Comparison of ENCODE assay signal across 11 cellular contexts in the genomic region with DNA sequence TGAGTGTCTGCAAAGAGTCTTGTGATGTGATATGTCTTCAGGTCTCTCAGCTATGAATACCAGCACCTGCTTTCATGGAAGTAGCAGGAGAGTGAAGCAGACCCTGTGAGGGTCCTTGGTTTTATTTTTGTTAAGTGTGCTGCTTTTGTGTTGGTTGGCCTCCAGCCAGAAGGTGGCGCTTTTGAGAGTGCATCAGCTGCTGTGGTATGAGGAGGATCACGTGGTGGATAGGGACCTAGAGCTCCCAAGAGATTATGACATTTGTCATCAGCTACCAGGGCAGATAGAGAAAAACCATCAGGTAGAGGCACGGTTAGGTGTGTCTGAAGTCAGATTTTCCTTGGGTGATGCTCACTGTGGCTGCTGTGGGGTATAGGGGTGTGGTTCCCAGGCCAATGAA.
A peak's percentile ranks its signal among the peaks of the same experiment; 100 is the strongest.
DNase-seq lines count a peak whose midpoint lies in the region; ATAC-seq and TF ChIP-seq lines count a peak whose summit lies in the region.
"Had no signal": no experiment of that assay in that cellular context is flagged by ENCODE, and none has a peak within 500 bp of the region (broad histone marks: within the 10 kb centered on the region; RNA-seq: fewer than 3 reads in every experiment).

No MANE protein-coding gene starts in this region.

- no peak for TF ChIP-seq CTCF in WTC11 (IDR thresholded peaks at IDR 0.05)

- no peak overlapping the region for H3K4me3 Mint-ChIP-seq in WTC11
- H3K4me3 Mint-ChIP-seq: T-helper 2 cell treated with Interferon-gamma antibody and Interleukin-4, amounts not matched to agents 5 μg/mL and 100 μg/mL, for 36 hours had no signal

- H3K36me3 Mint-ChIP-seq in WTC11, result peaks cover 17% of the 10 kb centered on the region

- no peak overlapping the region for H3K27ac Mint-ChIP-seq in WTC11
- H3K27ac Mint-ChIP-seq: T-helper 2 cell treated with Interferon-gamma antibody and Interleukin-4, amounts not matched to agents 5 μg/mL and 100 μg/mL, for 36 hours had no signal

- POLR2A ChIA-PET in WTC11 (lab: Charles Lee), result no interaction called here

- DNase-seq in activated CD4-positive, alpha-beta T cell treated with anti-CD3 and anti-CD28 coated beads for 48 hours, result peak; percentile 56
- DNase-seq in activated CD4-positive, alpha-beta T cell treated with anti-CD3 and anti-CD28 coated beads for 1 hour, result no peak
- DNase-seq in WTC11 (ENCODE audit: low spot score) (peak; percentile 30), germinal center (ENCODE audit: low spot score) (no peak), islet precursor cell (no peak), substantia nigra (lab: John Stamatoyannopoulos, UW) (no peak)
- peak; percentile 37 for DNase-seq in stimulated activated naive CD8-positive, alpha-beta T cell treated with anti-CD3 and anti-CD28 coated beads, Interleukin-15, Interleukin-2, amounts not matched to agents 100 U/mL and 50 U/mL, for 24 hours
- DNase-seq: NCI-H1436, posterior cingulate gyrus had no signal

- peak; percentile 86 for ATAC-seq in HG03135 (IDR thresholded peaks at IDR 0.05; ENCODE audit: unreplicated experiment)
- ATAC-seq in WTC11, result peak; percentile 60
- ATAC-seq in stimulated activated naive CD8-positive, alpha-beta T cell treated with anti-CD3 and anti-CD28 coated beads, Interleukin-15, Interleukin-2, amounts not matched to agents 100 U/mL and 50 U/mL, for 24 hours, result peak; percentile 46

- H3K9me3 Mint-ChIP-seq in WTC11, result peaks cover 54% of the 10 kb centered on the region
- H3K9me3 Mint-ChIP-seq: T-helper 2 cell treated with Interferon-gamma antibody and Interleukin-4, amounts not matched to agents 5 μg/mL and 100 μg/mL, for 36 hours had no signal

- no peaks in the 10 kb centered on the region for H3K4me1 Mint-ChIP-seq in WTC11

- CTCF ChIA-PET in WTC11 (lab: Charles Lee), result interaction anchor here (0.9 kb wide), 1 partner anchor 10 kb away, joined by 3 read pairs; no protein-coding TSS in a partner anchor

- peaks cover 5% of the 10 kb centered on the region for H3K27me3 Mint-ChIP-seq in WTC11 (ENCODE audit: low read depth)

- no peak overlapping the region for H3K27ac ChIP-seq in substantia nigra (ENCODE audit: low read depth, low read length, poor library complexity, severe bottlenecking)

TF ChIP-seq in WTC11, 78 proteins besides CTCF, POLR2A, EP300 and RAD21:
- no peak for TF ChIP-seq OVOL2 (CRISPR knock-in tag; IDR thresholded peaks at IDR 0.05; ENCODE audit: borderline replicate concordance)
- TF ChIP-seq, protein P1, sequence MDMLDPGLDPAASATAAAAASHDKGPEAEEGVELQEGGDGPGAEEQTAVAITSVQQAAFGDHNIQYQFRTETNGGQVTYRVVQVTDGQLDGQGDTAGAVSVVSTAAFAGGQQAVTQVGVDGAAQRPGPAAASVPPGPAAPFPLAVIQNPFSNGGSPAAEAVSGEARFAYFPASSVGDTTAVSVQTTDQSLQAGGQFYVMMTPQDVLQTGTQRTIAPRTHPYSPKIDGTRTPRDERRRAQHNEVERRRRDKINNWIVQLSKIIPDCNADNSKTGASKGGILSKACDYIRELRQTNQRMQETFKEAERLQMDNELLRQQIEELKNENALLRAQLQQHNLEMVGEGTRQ (CRISPR knock-in tag; IDR thresholded peaks at IDR 0.05), result peak; percentile 69; the same call in 1 of the 2 replicates
- no peak for TF ChIP-seq SMAD3 (CRISPR knock-in tag; IDR thresholded peaks at IDR 0.05; ENCODE audit: borderline replicate concordance)

Comparison
In these comparisons a context has a peak if more than half of its experiments do, and no peak if none do; other contexts are left out.
1. DNase-seq: peak in activated CD4-positive, alpha-beta T cell treated with anti-CD3 and anti-CD28 coated beads for 48 hours (single experiment), WTC11 (single experiment) and stimulated activated naive CD8-positive, alpha-beta T cell treated with anti-CD3 and anti-CD28 coated beads, Interleukin-15, Interleukin-2, amounts not matched to agents 100 U/mL and 50 U/mL, for 24 hours (single experiment); none in activated CD4-positive, alpha-beta T cell treated with anti-CD3 and anti-CD28 coated beads for 1 hour (single experiment), germinal center (single experiment), islet precursor cell (single experiment) and substantia nigra (0 of 49).
2. Peak in every context shown above with its lines, with median percentiles within 50 percentile points of each other: ATAC-seq.